In genomic region chr5:69217154-69217731, GRCh38 we compare ENCODE assay signal across 1 cellular context.
A peak's percentile ranks its signal among the peaks of the same experiment; 100 is the strongest.
TF ChIP-seq lines count a peak whose summit lies in the region.

No MANE protein-coding gene starts in this region.

TF ChIP-seq in K562, 482 proteins besides CTCF, POLR2A, EP300 and RAD21:
- TF ChIP-seq FOXP4 (CRISPR knock-in tag; IDR thresholded peaks at IDR 0.05; ENCODE audit: borderline replicate concordance), result no peak
- TF ChIP-seq MXI1 (IDR thresholded peaks at IDR 0.05; ENCODE audit: low read depth, low read length), result peak; percentile 66
- TF ChIP-seq ETS1 (conservative IDR thresholded peaks at IDR 0.05; ENCODE audit: control insufficient read depth, low read depth, low read length), result no peak
- no peak for TF ChIP-seq U2AF2 (optimal IDR thresholded peaks at IDR 0.05; ENCODE audit: low read depth, low read length)
- peak; percentile 76 for TF ChIP-seq EGR1 (conservative IDR thresholded peaks at IDR 0.05)
- peak; percentile 59 to 65; a peak in 2 of 4 replicates for TF ChIP-seq MNT (conservative IDR thresholded peaks at IDR 0.05)
- 0 out of 2 replicates have a peak, but pooled peaks have one; percentile 14 for TF ChIP-seq ATF4 (CRISPR knock-in tag; IDR thresholded peaks at IDR 0.05)
- no peak for TF ChIP-seq TBL1XR1 (IDR thresholded peaks at IDR 0.05; ENCODE audit: low read length in 2 of 2)
- TF ChIP-seq ZBTB11 (CRISPR knock-in tag; IDR thresholded peaks at IDR 0.05), result peak in 1 of 3 experiments; percentile 32; a peak in 1 of 6 replicates
- TF ChIP-seq ZBTB8A (IDR thresholded peaks at IDR 0.05; ENCODE audit: partially characterized antibody), result no peak
- 0 out of 2 replicates have a peak, but pooled peaks have one; percentile 14 for TF ChIP-seq ZNF3 (CRISPR knock-in tag; IDR thresholded peaks at IDR 0.05)
- 0 out of 2 replicates have a peak, but pooled peaks have one; percentile 28 for TF ChIP-seq ADNP (tag; IDR thresholded peaks at IDR 0.05)
- TF ChIP-seq E4F1 (CRISPR knock-in tag; IDR thresholded peaks at IDR 0.05; ENCODE audit: borderline replicate concordance), result no peak
